ENCODE assay signal across 27 cellular contexts in the genomic region with DNA sequence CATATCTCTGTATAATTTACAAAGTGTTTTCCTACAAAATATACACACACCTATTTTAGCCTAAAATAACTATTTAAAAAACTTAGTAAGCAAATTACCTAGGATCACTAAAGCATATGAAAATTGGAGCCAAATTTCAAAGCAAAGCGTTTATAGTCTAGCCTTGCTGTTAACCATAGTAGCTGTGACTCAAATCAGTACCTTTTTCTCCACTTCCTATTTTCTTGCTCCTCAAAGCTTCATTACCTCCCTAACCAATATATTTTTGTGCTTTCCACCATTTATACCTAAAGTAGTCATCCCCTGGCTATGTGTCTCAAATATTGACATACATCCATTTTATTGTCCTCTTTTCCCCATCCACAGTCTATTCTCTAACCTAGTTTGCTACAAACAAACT.
DNase-seq lines count a peak whose midpoint lies in the region; ATAC-seq and TF ChIP-seq lines count a peak whose summit lies in the region.
"Had no signal": no experiment of that assay in that cellular context is flagged by ENCODE, and none has a peak within 500 bp of the region (broad histone marks: within the 10 kb centered on the region; RNA-seq: fewer than 3 reads in every experiment).

No MANE protein-coding gene starts in this region.

- H3K27ac ChIP-seq in right lobe of liver = no peak overlapping the region
- H3K27ac ChIP-seq: BLaER1 treated with 17β-estradiol and CSF1 and Interleukin-3, amounts not matched to agents 10 nM and 100 nM had no signal

- intact Hi-C loops in right lobe of liver (cut with DNase I) = no loop called here

- in situ Hi-C loops in KBM-7 (cut with MboI; ENCODE audit: low pct_unique_long_range_greater_than_20kb, low sequenced_read_pairs) = no loop called here

- H3K4me1 Mint-ChIP-seq in activated naive CD8-positive, alpha-beta T cell treated with anti-CD3 and anti-CD28 coated beads for 36 hours = no peaks in the 10 kb centered on the region

- no peaks in the 10 kb centered on the region for H3K9me3 ChIP-seq in right lobe of liver
- H3K9me3 ChIP-seq: HAP-1, MG63, SK-N-SH had no signal

- no peaks in the 10 kb centered on the region for H3K36me3 ChIP-seq in right lobe of liver
- H3K36me3 ChIP-seq: BLaER1 treated with 17β-estradiol and CSF1 and Interleukin-3, amounts not matched to agents 10 nM and 100 nM; HAP-1; MG63 had no signal

- TF ChIP-seq POLR2A in right lobe of liver (IDR thresholded peaks at IDR 0.05) = no peak

- TF ChIP-seq CTCF in right lobe of liver (IDR thresholded peaks at IDR 0.05) = no peak

- H3K4me1 ChIP-seq in right lobe of liver = no peaks in the 10 kb centered on the region
- H3K4me1 ChIP-seq: BLaER1 treated with 17β-estradiol and CSF1 and Interleukin-3, amounts not matched to agents 10 nM and 100 nM; HAP-1 had no signal

- no peak overlapping the region for H3K27ac Mint-ChIP-seq in activated naive CD8-positive, alpha-beta T cell treated with anti-CD3 and anti-CD28 coated beads for 36 hours
- H3K27ac Mint-ChIP-seq: CD4-positive, alpha-beta T cell; HFFc6; T-helper 1 cell treated with Interleukin-12 subunit alpha and Interleukin-12 subunit beta and Interleukin-4 antibody, amounts not matched to agents 30 μg/mL and 1 μg/mL, for 36 hours had no signal

- H3K9me3 Mint-ChIP-seq in activated naive CD8-positive, alpha-beta T cell treated with anti-CD3 and anti-CD28 coated beads for 36 hours = peaks cover 4% of the 10 kb centered on the region

- H3K4me3 Mint-ChIP-seq in activated naive CD8-positive, alpha-beta T cell treated with anti-CD3 and anti-CD28 coated beads for 36 hours = no peak overlapping the region
- H3K4me3 Mint-ChIP-seq: CD4-positive, alpha-beta T cell; HFFc6; T-helper 1 cell treated with Interleukin-12 subunit alpha and Interleukin-12 subunit beta and Interleukin-4 antibody, amounts not matched to agents 30 μg/mL and 1 μg/mL, for 36 hours had no signal

- 75% methylated on average over 1 of the region's 1 CpG for WGBS in right lobe of liver (ENCODE audit: insufficient coverage, low coverage, low lambda C conversion rate, missing lambda C conversion rate)

- H3K27me3 Mint-ChIP-seq in activated naive CD8-positive, alpha-beta T cell treated with anti-CD3 and anti-CD28 coated beads for 36 hours = no peaks in the 10 kb centered on the region
- H3K27me3 Mint-ChIP-seq: CD4-positive, alpha-beta T cell had no signal

- no peak for DNase-seq in KBM-7
- DNase-seq in right lobe of liver = no peak
- DNase-seq in stimulated activated CD4-positive, alpha-beta T cell treated with anti-CD3 and anti-CD28 coated beads, Interleukin-12 subunit alpha, Interleukin-12 subunit beta, amount 100 ng/mL, for 4 hours = no peak
- no peak for DNase-seq in activated naive CD8-positive, alpha-beta T cell treated with anti-CD3 and anti-CD28 coated beads for 36 hours
- DNase-seq: AML-193; CD4-positive, alpha-beta T cell; DMS53; GOT3; HFFc6; KG1; MG63; NCI-H1048; NCI-H1417; NCI-H1694; NCI-H2029 treated with DMSO at 0.1 percent for 48 hours; NCI-H446 treated with DMSO at 0.1 percent for 48 hours; NCI-H526 treated with DMSO at 0.1 percent for 48 hours; SK-N-SH; SW 1271; T-helper 9 cell had no signal

- H3K4me3 ChIP-seq in right lobe of liver = no peak overlapping the region
- H3K4me3 ChIP-seq: BLaER1 treated with 17β-estradiol and CSF1 and Interleukin-3, amounts not matched to agents 10 nM and 100 nM; HAP-1; MG63 had no signal

- no peaks in the 10 kb centered on the region for H3K36me3 Mint-ChIP-seq in activated naive CD8-positive, alpha-beta T cell treated with anti-CD3 and anti-CD28 coated beads for 36 hours

- no peaks in the 10 kb centered on the region for H3K27me3 ChIP-seq in right lobe of liver
- H3K27me3 ChIP-seq: BLaER1 treated with 17β-estradiol and CSF1 and Interleukin-3, amounts not matched to agents 10 nM and 100 nM; MG63 had no signal

- ATAC-seq in GM18502 (IDR thresholded peaks at IDR 0.05; ENCODE audit: poor library complexity, unreplicated experiment) = peak; percentile 79
- ATAC-seq in GM18867 (IDR thresholded peaks at IDR 0.05; ENCODE audit: unreplicated experiment) = peak; percentile 44
- ATAC-seq in GM21360 (IDR thresholded peaks at IDR 0.05; ENCODE audit: unreplicated experiment) = peak; percentile 53
- ATAC-seq in HG03442 (IDR thresholded peaks at IDR 0.05; ENCODE audit: unreplicated experiment) = peak; percentile 70
- ATAC-seq in right lobe of liver = no peak

Comparison
In these comparisons a context has a peak if more than half of its experiments do, and no peak if none do; other contexts are left out.
1. ATAC-seq: peak in GM18502 (single experiment), GM18867 (single experiment), GM21360 (single experiment) and HG03442 (single experiment); none in right lobe of liver (0 of 4).